Comparison of ENCODE assay signal across 8 cellular contexts in the genomic region with DNA sequence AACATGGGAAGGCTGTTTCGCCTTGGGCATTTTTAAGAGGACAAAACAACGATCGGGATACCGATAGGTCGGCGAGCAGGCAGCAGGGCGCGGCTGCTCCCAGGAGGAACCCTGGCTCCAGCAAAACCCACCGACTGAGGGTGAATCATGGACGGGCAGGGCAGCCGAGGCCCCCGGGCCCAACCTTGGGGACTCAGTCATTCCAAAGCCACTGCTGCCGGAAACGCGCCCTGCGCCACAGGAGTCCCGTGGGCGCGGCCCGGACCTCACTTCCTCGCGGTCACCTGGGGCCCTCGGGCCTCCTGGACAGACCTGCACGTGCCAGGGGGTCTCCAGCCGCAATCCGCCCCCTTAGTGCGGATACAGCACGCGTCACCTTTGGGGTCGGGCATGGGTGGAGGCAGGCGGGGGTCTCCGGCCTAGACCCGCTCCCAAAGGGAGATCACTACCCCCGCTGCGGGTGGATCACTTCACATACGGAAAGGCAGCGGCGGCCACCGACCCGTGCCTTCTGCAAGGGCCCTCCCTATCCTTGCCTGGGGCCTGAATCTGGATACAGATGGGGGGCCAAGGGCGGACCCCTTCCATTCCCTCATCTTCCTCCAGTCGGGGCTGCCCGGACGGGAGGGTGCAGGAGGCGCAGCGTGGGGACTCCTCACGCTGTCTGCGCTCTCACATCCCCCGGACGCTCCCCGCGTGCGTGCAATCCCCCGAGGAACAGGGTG. TPM values are rescaled to one million over a fixed set of nuclear protein-coding genes. Genes with fewer than 3 reads are reported as not detected.
DNase-seq lines count a peak whose midpoint lies in the region; ATAC-seq and TF ChIP-seq lines count a peak whose summit lies in the region.

No MANE protein-coding gene starts in this region.

- H3K27me3 ChIP-seq in GM06990 (replicated peaks; ENCODE audit: control insufficient read depth, insufficient read depth, low read length): no peaks in the 10 kb centered on the region

- ATAC-seq in left lobe of liver: peak; percentile 56

- peak overlapping the region; percentile 92 for H3K4me3 ChIP-seq in GM06990 (replicated peaks; ENCODE audit: low read depth, low read length)
- peak overlapping the region; percentile 89 for H3K4me3 ChIP-seq in choroid plexus epithelial cell (ENCODE audit: low read depth, low read length)

- TF ChIP-seq CTCF in GM06990 (IDR thresholded peaks at IDR 0.05; ENCODE audit: insufficient read depth, low read length, poor library complexity, severe bottlenecking): no peak
- TF ChIP-seq CTCF in choroid plexus epithelial cell (conservative IDR thresholded peaks at IDR 0.05; ENCODE audit: low read depth, low read length): no peak

- H3K36me3 ChIP-seq in GM06990 (ENCODE audit: control insufficient read depth, insufficient read depth, low read length): no peaks in the 10 kb centered on the region

- DNase-seq in GM06990 (ENCODE audit: extremely low read depth, insufficient read length) (peak; percentile 73), H4 (ENCODE audit: low spot score) (peak; percentile 24), LoVo (ENCODE audit: low spot score) (peak; percentile 77), choroid plexus epithelial cell (ENCODE audit: low read depth) (peak; percentile 56), left lobe of liver (ENCODE audit: low spot score) (peak; percentile 72), NCI-H1092 treated with DMSO at 0.1 percent for 48 hours (lab: John Stamatoyannopoulos, UW) (no peak)
- DNase-seq in activated CD4-positive, CD25-positive, alpha-beta regulatory T cell treated with anti-CD3 and anti-CD28 coated beads, Interleukin-2, amount 50 U/mL, for 72 hours: peak; percentile 59
- peak; percentile 66 for DNase-seq in stimulated activated CD4-positive, alpha-beta T cell treated with anti-CD3 and anti-CD28 coated beads, Interleukin-1b, Interleukin-23, amount 100 ng/mL, for 48 hours

RNA-seq across cellular contexts. Expression of gene TXN, which starts 0.7 kb away (rescaled TPM):
- 661 and 686 TPM in 2 replicates for total RNA-seq in H4 (2014; rRNA removed; shearing (Covaris generic))
- total RNA-seq in left lobe of liver: 111 TPM

RNA-seq across cellular contexts. Expression of gene C9orf152, which starts 47.6 kb away (rescaled TPM):
- not detected in 2 replicates for total RNA-seq in H4 (2014; rRNA removed; shearing (Covaris generic))
- 3.0 TPM for total RNA-seq in left lobe of liver
